In genomic region chr4:87117730-87118075, GRCh38 we compare ENCODE assay signal across 18 cellular contexts.
DNase-seq lines count a peak whose midpoint lies in the region; ATAC-seq and TF ChIP-seq lines count a peak whose summit lies in the region.
"Had no signal": no experiment of that assay in that cellular context is flagged by ENCODE, and none has a peak within 500 bp of the region (broad histone marks: within the 10 kb centered on the region; RNA-seq: fewer than 3 reads in every experiment).

No MANE protein-coding gene starts in this region.

- H3K18ac ChIP-seq in trophoblast cell (ENCODE audit: low read length), result no peak overlapping the region

- no peak for TF ChIP-seq POLR2A in esophagus muscularis mucosa (IDR thresholded peaks at IDR 0.05; ENCODE audit: low read depth)

- H4K8ac ChIP-seq in trophoblast cell (ENCODE audit: low read depth, low read length), result no peak overlapping the region

- H3K4me2 ChIP-seq in trophoblast cell (ENCODE audit: low read length), result no peak overlapping the region

- peaks cover 0 to 66% (median 45%) of the 10 kb centered on the region in 9 donors for H3K4me1 ChIP-seq in heart right ventricle
- H3K4me1 ChIP-seq in esophagus muscularis mucosa, result peaks cover 49 to 75% (median 70%) of the 10 kb centered on the region in 4 donors
- H3K4me1 ChIP-seq in trophoblast cell (ENCODE audit: control insufficient read depth in 1 of 2, insufficient read depth in 2 of 2, low read length in 2 of 2), result peaks cover 4 to 15% of the 10 kb centered on the region in 2 experiments
- peaks cover 0 to 72% (median 46%) of the 10 kb centered on the region in 4 donors for H3K4me1 ChIP-seq in tibial artery

- TF ChIP-seq EP300 in esophagus muscularis mucosa (IDR thresholded peaks at IDR 0.05), result no peak

- H3K9me3 Mint-ChIP-seq in natural killer cell, result no peaks in the 10 kb centered on the region

- no peak overlapping the region for H3K23ac ChIP-seq in trophoblast cell (ENCODE audit: low read length)

- no peak overlapping the region for H2BK5ac ChIP-seq in trophoblast cell (ENCODE audit: low read depth, low read length, poor library complexity)

- H3K79me1 ChIP-seq in trophoblast cell (ENCODE audit: low read length), result peaks cover 2% of the 10 kb centered on the region

- no peak for TF ChIP-seq CTCF in heart right ventricle (IDR thresholded peaks at IDR 0.05)
- TF ChIP-seq CTCF in esophagus muscularis mucosa (IDR thresholded peaks at IDR 0.05), result no peak
- TF ChIP-seq CTCF in tibial artery (IDR thresholded peaks at IDR 0.05), result no peak
- TF ChIP-seq CTCF in natural killer cell (IDR thresholded peaks at IDR 0.05), result no peak
- no peak for TF ChIP-seq CTCF in GM20000 (IDR thresholded peaks at IDR 0.05; ENCODE audit: extremely low read depth, missing control alignments)

- H3K4me3 Mint-ChIP-seq in natural killer cell, result no peak overlapping the region

- peak overlapping the region; percentile 31 for H2BK120ac ChIP-seq in trophoblast cell (ENCODE audit: insufficient read depth, low read length, poor library complexity)

- H3K36me3 ChIP-seq in heart right ventricle, result peaks cover 0 to 91% (median 19%) of the 10 kb centered on the region in 9 donors
- peaks cover 15 to 74% (median 38%) of the 10 kb centered on the region in 4 donors for H3K36me3 ChIP-seq in esophagus muscularis mucosa
- peaks cover 12 to 17% of the 10 kb centered on the region in 2 experiments for H3K36me3 ChIP-seq in trophoblast cell (ENCODE audit: control insufficient read depth in 1 of 2, insufficient read depth in 2 of 2, low read length in 2 of 2)
- peaks cover 28 to 50% (median 31%) of the 10 kb centered on the region in 3 donors for H3K36me3 ChIP-seq in tibial artery

- H3K9me3 ChIP-seq in heart right ventricle (no peaks in the 10 kb centered on the region), esophagus muscularis mucosa (no peaks in the 10 kb centered on the region), trophoblast cell (ENCODE audit: insufficient read depth, low read depth, low read length) (no peaks in the 10 kb centered on the region), tibial artery (no peaks in the 10 kb centered on the region)

- no peak overlapping the region for H2BK12ac ChIP-seq in trophoblast cell (ENCODE audit: low read length)

- no peak overlapping the region for H2AFZ ChIP-seq in trophoblast cell (ENCODE audit: insufficient read depth, low read length, poor library complexity)

- no peak overlapping the region for H3K4me3 ChIP-seq in heart right ventricle
- no peak overlapping the region for H3K4me3 ChIP-seq in esophagus muscularis mucosa
- no peak overlapping the region for H3K4me3 ChIP-seq in trophoblast cell (ENCODE audit: low read depth, low read length)
- no peak overlapping the region for H3K4me3 ChIP-seq in tibial artery
- H3K4me3 ChIP-seq: skin epidermis had no signal

- 76 to 83% methylated on average over 5 of the region's 5 CpGs for WGBS in heart right ventricle, 2 donors
- WGBS in esophagus muscularis mucosa, result 60% methylated on average over 5 of the region's 5 CpGs
- no CpG with 5 or more reads among the region's 5 CpGs for WGBS in trophoblast cell (ENCODE audit: extremely low coverage, insufficient coverage, insufficient read length)

- peak in 1 of 8 donors; percentile 32 for ATAC-seq in heart right ventricle
- ATAC-seq in left ventricle myocardium superior, result no peak
- ATAC-seq in natural killer cell, result no peak

- peak overlapping the region; percentile 32 for H4K91ac ChIP-seq in trophoblast cell (ENCODE audit: low read depth, low read length)

- H2AK5ac ChIP-seq in trophoblast cell (ENCODE audit: low read length), result no peak overlapping the region

- H3K9ac ChIP-seq in trophoblast cell (ENCODE audit: low read length), result no peak overlapping the region

- no peak overlapping the region for H3K27ac Mint-ChIP-seq in natural killer cell

- intact Hi-C loops in heart right ventricle (cut with DNase I) (no loop called here), left ventricle myocardium superior (cut with micrococcal nuclease) (no loop called here), esophagus muscularis mucosa (cut with DNase I) (no loop called here), tibial artery (cut with DNase I; ENCODE audit: low total_unique reads) (no loop called here), natural killer cell (cut with micrococcal nuclease) (no loop called here)

- H3K27me3 Mint-ChIP-seq in natural killer cell (ENCODE audit: low read depth in 2 of 2), result no peaks in the 10 kb centered on the region

- H4K12ac ChIP-seq in trophoblast cell (ENCODE audit: low read depth, low read length), result no peak overlapping the region

- no peaks in the 10 kb centered on the region for H3K79me2 ChIP-seq in trophoblast cell (ENCODE audit: control insufficient read depth, insufficient read depth, low read length, poor library complexity)

- no peak overlapping the region for H3K4ac ChIP-seq in trophoblast cell (ENCODE audit: low read depth, low read length)

- DNase-seq in heart right ventricle (no peak), left ventricle myocardium superior (no peak), esophagus muscularis mucosa (ENCODE audit: extremely low spot score) (no peak), trophoblast cell (no peak), tibial artery (no peak), natural killer cell (no peak), GM20000 (ENCODE audit: low spot score) (no peak)
- no peak for DNase-seq in activated effector memory CD4-positive, alpha-beta T cell treated with anti-CD3 and anti-CD28 coated beads, Interleukin-2, amount 50 U/mL, for 16 hours
- DNase-seq: activated CD4-positive, alpha-beta T cell treated with anti-CD3 and anti-CD28 coated beads for 4 hours; activated naive CD4-positive, alpha-beta T cell; cerebellar nuclear complex; GDM1; hippocampal formation; NCI-H1105; NCI-H2081; stimulated activated CD4-positive, alpha-beta T cell treated with anti-CD3 and anti-CD28 coated beads, Interleukin-2, amount 100 ng/mL, for 48 hours had no signal

- peaks cover 7% of the 10 kb centered on the region for H3K36me3 Mint-ChIP-seq in natural killer cell

- H3K27me3 ChIP-seq in heart right ventricle (no peaks in the 10 kb centered on the region), esophagus muscularis mucosa (no peaks in the 10 kb centered on the region), trophoblast cell (ENCODE audit: insufficient read depth, low read length) (no peaks in the 10 kb centered on the region), tibial artery (no peaks in the 10 kb centered on the region)

- H3K27ac ChIP-seq in heart right ventricle, result peak overlapping the region in 8 of 10 donors; percentile 10 to 90 (median 39)
- H3K27ac ChIP-seq in esophagus muscularis mucosa (replicated peaks in 1 of 4), result peak overlapping the region; percentile 82 to 89 (median 86)
- no peak overlapping the region for H3K27ac ChIP-seq in trophoblast cell (ENCODE audit: low read depth, low read length)
- peak overlapping the region; percentile 49 to 79 for H3K27ac ChIP-seq in tibial artery
- H3K27ac ChIP-seq: C4-2B had no signal

- no peak overlapping the region for H3K14ac ChIP-seq in trophoblast cell (ENCODE audit: low read length)

- peaks cover 18 to 26% of the 10 kb centered on the region in 2 donors for H3K4me1 Mint-ChIP-seq in natural killer cell
